ENCODE assay signal across 15 cellular contexts in the genomic region with DNA sequence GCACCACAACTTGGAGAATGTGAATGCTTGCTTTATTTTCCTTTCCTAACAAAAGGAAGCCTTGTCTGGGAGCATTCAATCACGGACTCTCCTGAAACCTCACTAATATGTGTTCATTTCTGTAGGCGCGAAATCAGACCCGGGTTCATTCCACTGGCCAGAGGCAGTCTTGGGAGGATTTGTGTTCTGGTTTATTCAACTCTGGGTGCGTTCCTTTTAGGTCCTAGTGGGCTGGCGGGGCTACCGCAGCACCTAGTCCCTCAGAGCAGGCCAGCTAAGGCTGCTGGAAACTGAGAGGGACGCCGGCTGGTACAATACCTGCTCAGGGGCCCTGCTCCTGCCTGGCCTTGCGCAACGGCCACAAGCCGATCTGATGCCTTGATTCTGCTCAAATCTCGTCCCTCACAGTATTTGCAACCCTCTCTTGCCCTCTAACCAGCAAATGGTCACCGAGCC. TPM values are rescaled to one million over a fixed set of nuclear protein-coding genes. Genes with fewer than 3 reads are reported as not detected.
DNase-seq lines count a peak whose midpoint lies in the region; ATAC-seq, FAIRE-seq and TF ChIP-seq lines count a peak whose summit lies in the region.
"Had no signal": no experiment of that assay in that cellular context is flagged by ENCODE, and none has a peak within 500 bp of the region (broad histone marks: within the 10 kb centered on the region; RNA-seq: fewer than 3 reads in every experiment).

No MANE protein-coding gene starts in this region.

- no peak overlapping the region for H2AFZ ChIP-seq in HCT116 (ENCODE audit: low read depth, low read length, poor library complexity, severe bottlenecking)

- no peaks in the 10 kb centered on the region for H4K20me1 ChIP-seq in HCT116 (ENCODE audit: insufficient read depth)

- H3K27me3 ChIP-seq in HCT116 (ENCODE audit: insufficient read depth, low read length): peaks cover 36% of the 10 kb centered on the region; the same call in 1 of the 2 replicates
- H3K27me3 ChIP-seq: gastrocnemius medialis, MG63 had no signal

- H3K27ac ChIP-seq in HCT116 (ENCODE audit: low read depth, low read length): no peak overlapping the region
- H3K27ac ChIP-seq in kidney (ENCODE audit: low read depth in 2 of 2, low read length in 2 of 2): peak overlapping the region; percentile 88
- H3K27ac ChIP-seq: gastrocnemius medialis had no signal

- no peaks in the 10 kb centered on the region for H3K36me3 Mint-ChIP-seq in brain
- H3K36me3 Mint-ChIP-seq: activated naive CD4-positive, alpha-beta T cell treated with anti-CD3 and anti-CD28 coated beads, Interleukin-2, amount 10 ng/mL, durations not matched to agents 7 days and 5 days had no signal

- no peak for DNase-seq in HCT116 (ENCODE audit: low read depth, low spot score)
- DNase-seq in kidney: peak; percentile 66
- DNase-seq in sciatic nerve (ENCODE audit: low spot score): peak; percentile 54
- DNase-seq in NCI-H524 (lab: John Stamatoyannopoulos, UW): no peak
- no peak for DNase-seq in GM19239 (ENCODE audit: insufficient read length, low spot score)
- no peak for DNase-seq in NCI-H187 (lab: John Stamatoyannopoulos, UW)
- DNase-seq: activated naive CD4-positive, alpha-beta T cell treated with anti-CD3 and anti-CD28 coated beads, Interleukin-2, amount 10 ng/mL, durations not matched to agents 7 days and 5 days; gastrocnemius medialis; MG63; stimulated activated CD4-positive, alpha-beta T cell treated with anti-CD3 and anti-CD28 coated beads, Interleukin-4, amount 100 ng/mL, for 4 hours; T-helper 2 cell had no signal

- peak overlapping the region in 3 of 5 experiments; percentile 44 to 64 (median 62) for H3K27ac Mint-ChIP-seq in brain
- H3K27ac Mint-ChIP-seq: activated naive CD4-positive, alpha-beta T cell treated with anti-CD3 and anti-CD28 coated beads, Interleukin-2, amount 10 ng/mL, durations not matched to agents 7 days and 5 days; stimulated activated naive CD8-positive, alpha-beta T cell treated with anti-CD3 and anti-CD28 coated beads, Interleukin-15, Interleukin-2, amounts not matched to agents 100 ng/mL and 50 ng/mL, for 24 hours had no signal

- no TSS peak for BruUV-seq in HCT116 (replicated peaks; lab: Mats Ljungman, UMichigan)

- POLR2A ChIA-PET in HCT116 (lab: Charles Lee): no interaction called here

- H3K79me2 ChIP-seq in HCT116 (ENCODE audit: insufficient read depth, low read length): no peaks in the 10 kb centered on the region

- H3K4me2 ChIP-seq in HCT116 (ENCODE audit: low read length): peak overlapping the region; percentile 76; the same call in 1 of the 2 replicates

- H3K9me3 ChIP-seq in HCT116 (ENCODE audit: control insufficient read depth in 1 of 2, insufficient read depth in 1 of 2, low read depth in 1 of 2, low read length in 2 of 2) (no peaks in the 10 kb centered on the region), kidney (ENCODE audit: control insufficient read depth in 1 of 2, low read length in 2 of 2) (no peaks in the 10 kb centered on the region)
- H3K9me3 ChIP-seq: gastrocnemius medialis, MG63 had no signal

- no peak for TF ChIP-seq RAD21 in HCT116 (IDR thresholded peaks at IDR 0.05; ENCODE audit: low read depth)

- RAD21 ChIA-PET in HCT116 (lab: Charles Lee; ENCODE audit: low non-redundant PET in 1 of 2, low total read pairs in 2 of 2, uncharacterized antibody in 2 of 2, unreplicated experiment in 2 of 2): no interaction called here

- H3K9me3 Mint-ChIP-seq in brain: peaks cover 0 to 25% (median 0%) of the 10 kb centered on the region in 5 experiments
- H3K9me3 Mint-ChIP-seq: activated naive CD4-positive, alpha-beta T cell treated with anti-CD3 and anti-CD28 coated beads, Interleukin-2, amount 10 ng/mL, durations not matched to agents 7 days and 5 days; stimulated activated naive CD8-positive, alpha-beta T cell treated with anti-CD3 and anti-CD28 coated beads, Interleukin-15, Interleukin-2, amounts not matched to agents 100 ng/mL and 50 ng/mL, for 24 hours had no signal

- no peaks in the 10 kb centered on the region for H3K36me3 ChIP-seq in HCT116 (ENCODE audit: control insufficient read depth in 1 of 2, insufficient read depth in 2 of 2, low read length in 2 of 2)
- H3K36me3 ChIP-seq in kidney (ENCODE audit: control insufficient read depth in 1 of 2, insufficient read depth in 2 of 2, low read length in 2 of 2): no peaks in the 10 kb centered on the region
- H3K36me3 ChIP-seq: gastrocnemius medialis, MG63 had no signal

- H3K4me1 ChIP-seq in HCT116 (ENCODE audit: control insufficient read depth in 1 of 2, insufficient read depth in 2 of 2, low read length in 2 of 2): peaks cover 33 to 75% of the 10 kb centered on the region in 2 experiments
- H3K4me1 ChIP-seq in kidney (ENCODE audit: control insufficient read depth in 1 of 2, insufficient read depth in 1 of 2, low read depth in 1 of 2, low read length in 2 of 2): peaks cover 41 to 55% of the 10 kb centered on the region in 2 donors

- TF ChIP-seq CTCF in HCT116 (IDR thresholded peaks at IDR 0.05 in 2 of 3, conservative IDR thresholded peaks at IDR 0.05 in 1 of 3; ENCODE audit: borderline replicate concordance in 1 of 3, insufficient read depth in 1 of 3, low read depth in 2 of 3, low read length in 2 of 3) (no peak), brain (conservative IDR thresholded peaks at IDR 0.05) (no peak), kidney (IDR thresholded peaks at IDR 0.05; ENCODE audit: borderline replicate concordance, extremely low read depth, insufficient read depth) (no peak)

- ATAC-seq in HCT116 (no peak), sciatic nerve (peak; percentile 68), GM19328 (IDR thresholded peaks at IDR 0.05; ENCODE audit: unreplicated experiment) (no peak)
- ATAC-seq: gastrocnemius medialis had no signal

- no peaks in the 10 kb centered on the region for H3K9me2 ChIP-seq in HCT116 (ENCODE audit: insufficient read depth)

- TF ChIP-seq POLR2A in HCT116 (IDR thresholded peaks at IDR 0.05; ENCODE audit: borderline replicate concordance, extremely low read depth, insufficient read depth, insufficient read length): no peak

- FAIRE-seq in kidney (lab: Jason Lieb, UNC): no peak
- no peak for FAIRE-seq in GM19239 (lab: Jason Lieb, UNC)

- H3K4me3 ChIP-seq in HCT116 (replicated peaks in 1 of 2; ENCODE audit: low read depth in 1 of 2, low read length in 2 of 2): no peak overlapping the region
- H3K4me3 ChIP-seq in kidney (ENCODE audit: low read length in 2 of 2): peak overlapping the region; percentile 70 to 75
- H3K4me3 ChIP-seq: MG63 had no signal

- H3K27me3 Mint-ChIP-seq in brain: peaks cover 100% of the 10 kb centered on the region

- peaks cover 42% of the 10 kb centered on the region for H3K4me1 Mint-ChIP-seq in brain
- H3K4me1 Mint-ChIP-seq: activated naive CD4-positive, alpha-beta T cell treated with anti-CD3 and anti-CD28 coated beads, Interleukin-2, amount 10 ng/mL, durations not matched to agents 7 days and 5 days had no signal

- H3K9ac ChIP-seq in HCT116 (ENCODE audit: low read length) (no peak overlapping the region), kidney (ENCODE audit: low read length in 2 of 2) (peak overlapping the region; percentile 61 to 81)

- peak overlapping the region in 4 of 5 experiments; percentile 48 to 68 (median 66) for H3K4me3 Mint-ChIP-seq in brain
- H3K4me3 Mint-ChIP-seq: activated naive CD4-positive, alpha-beta T cell treated with anti-CD3 and anti-CD28 coated beads, Interleukin-2, amount 10 ng/mL, durations not matched to agents 7 days and 5 days; stimulated activated naive CD8-positive, alpha-beta T cell treated with anti-CD3 and anti-CD28 coated beads, Interleukin-15, Interleukin-2, amounts not matched to agents 100 ng/mL and 50 ng/mL, for 24 hours had no signal

- intact Hi-C loops in HCT116 (cut with micrococcal nuclease) (no loop called here), kidney (cut with DNase I) (no loop called here), sciatic nerve (cut with DNase I) (no loop called here)

- CTCF ChIA-PET in HCT116 (lab: Charles Lee): no interaction called here

RNA-seq across cellular contexts. Expression of a gene that starts 7.5 kb away (rescaled TPM):
- total RNA-seq in HCT116 (2021; ENCODE audit: unreplicated experiment) (2.0 TPM), kidney (11.2 TPM), sciatic nerve (10.0 TPM)
- 1.5 and 1.8 TPM in 2 replicates for polyA plus RNA-seq in HCT116 (2012)
- polyA plus RNA-seq in brain (ENCODE audit: insufficient read depth, low read depth, low replicate concordance) (1.1 TPM), kidney (ENCODE audit: insufficient read depth, low read depth, low replicate concordance) (13.0 TPM)

RNA-seq across cellular contexts. Expression of a gene that starts 20.4 kb away (rescaled TPM):
- total RNA-seq in HCT116 (2021; ENCODE audit: unreplicated experiment) (6.7 TPM), kidney (38.0 TPM), sciatic nerve (20.1 TPM)
- 3.2 and 7.2 TPM in 2 replicates for polyA plus RNA-seq in HCT116 (2012)
- polyA plus RNA-seq in brain (ENCODE audit: insufficient read depth, low read depth, low replicate concordance) (25.3 TPM), kidney (ENCODE audit: insufficient read depth, low read depth, low replicate concordance) (19.4 TPM)
- total RNA-seq: activated CD8-positive, alpha-beta memory T cell treated with anti-CD3 and anti-CD28 coated beads for 36 hours had no signal

RNA-seq across cellular contexts. Expression of a gene that starts 20.6 kb away (rescaled TPM):
- total RNA-seq in HCT116 (2021; ENCODE audit: unreplicated experiment) (0.57 TPM), kidney (2.9 TPM), sciatic nerve (3.9 TPM)
- 0.26 and 0.31 TPM in 2 replicates for polyA plus RNA-seq in HCT116 (2012)
- polyA plus RNA-seq in brain (ENCODE audit: insufficient read depth, low read depth, low replicate concordance) (not detected), kidney (ENCODE audit: insufficient read depth, low read depth, low replicate concordance) (1.3 TPM)
- total RNA-seq: activated CD8-positive, alpha-beta memory T cell treated with anti-CD3 and anti-CD28 coated beads for 36 hours had no signal

RNA-seq across cellular contexts. Expression of a gene that starts 24.5 kb away (rescaled TPM):
- 12.7 TPM for total RNA-seq in HCT116 (2021; ENCODE audit: unreplicated experiment)
- 3.9 and 4.9 TPM in 2 replicates for polyA plus RNA-seq in HCT116 (2012)
- polyA plus RNA-seq in brain (ENCODE audit: insufficient read depth, low read depth, low replicate concordance): 14.9 TPM
- 22.0 TPM for total RNA-seq in kidney
- polyA plus RNA-seq in kidney (ENCODE audit: insufficient read depth, low read depth, low replicate concordance): 1.1 TPM
- total RNA-seq in sciatic nerve: 15.8 TPM
- total RNA-seq: activated CD8-positive, alpha-beta memory T cell treated with anti-CD3 and anti-CD28 coated beads for 36 hours had no signal

RNA-seq across cellular contexts. Expression of a gene that starts 27.2 kb away (rescaled TPM):
- total RNA-seq in HCT116 (2021; ENCODE audit: unreplicated experiment) (2.8 TPM), kidney (2.4 TPM), sciatic nerve (0.98 TPM)
- polyA plus RNA-seq in HCT116 (2012): 1.1 and 1.5 TPM in 2 replicates
- polyA plus RNA-seq in brain (ENCODE audit: insufficient read depth, low read depth, low replicate concordance) (not detected), kidney (ENCODE audit: insufficient read depth, low read depth, low replicate concordance) (1.1 TPM)

Comparison
In these comparisons a context has a peak if more than half of its experiments do, and no peak if none do; other contexts are left out.
1. DNase-seq: peak in kidney (single experiment) and sciatic nerve (single experiment); none in HCT116 (single experiment), NCI-H524 (0 of 2), GM19239 (single experiment) and NCI-H187 (0 of 2).
2. H3K4me3 ChIP-seq: peak in kidney (2 of 2); none in HCT116 (0 of 2).